8 cellular contexts compared by ENCODE assay signal in genomic region chr16:69386596-69386995, GRCh38. TPM values are rescaled to one million over a fixed set of nuclear protein-coding genes. Genes with fewer than 3 reads are reported as not detected.
DNase-seq lines count a peak whose midpoint lies in the region; ATAC-seq, FAIRE-seq and TF ChIP-seq lines count a peak whose summit lies in the region.

No MANE protein-coding gene starts in this region.

- H3K27ac ChIP-seq in HepG2 (ENCODE audit: extremely low read length, insufficient read depth, low read length) (no peak overlapping the region), right lobe of liver (no peak overlapping the region), hepatocyte (peak overlapping the region; percentile 76), uterus (peak overlapping the region; percentile 93 to 94)

- no peak for ATAC-seq in HepG2
- ATAC-seq in right lobe of liver: no peak
- ATAC-seq in T-cell (replicated peaks in 1 of 4): no peak
- no peak for ATAC-seq in HG02938 (IDR thresholded peaks at IDR 0.05; ENCODE audit: unreplicated experiment)

- H3K4me3 Mint-ChIP-seq in T-cell: peak overlapping the region; percentile 85 to 94 (median 89)
- no peak overlapping the region for H3K4me3 Mint-ChIP-seq in endothelial cell (ENCODE audit: unreplicated experiment)

- no peaks in the 10 kb centered on the region for H4K20me1 ChIP-seq in HepG2 (ENCODE audit: insufficient read depth, low read length)
- no peaks in the 10 kb centered on the region for H4K20me1 ChIP-seq in hepatocyte (ENCODE audit: insufficient read depth, poor library complexity, severe bottlenecking)

- H3K9me3 ChIP-seq in HepG2 (ENCODE audit: low read length): no peaks in the 10 kb centered on the region
- no peaks in the 10 kb centered on the region for H3K9me3 ChIP-seq in right lobe of liver
- no peaks in the 10 kb centered on the region for H3K9me3 ChIP-seq in hepatocyte (ENCODE audit: low read depth)
- H3K9me3 ChIP-seq in uterus: no peaks in the 10 kb centered on the region

- no peak for TF ChIP-seq CTCF in HepG2 (CRISPR knock-in tag; IDR thresholded peaks at IDR 0.05)
- no peak for TF ChIP-seq CTCF in right lobe of liver (IDR thresholded peaks at IDR 0.05)
- no peak for TF ChIP-seq CTCF in hepatocyte (IDR thresholded peaks at IDR 0.05; ENCODE audit: poor library complexity)
- TF ChIP-seq CTCF in uterus (IDR thresholded peaks at IDR 0.05): no peak
- TF ChIP-seq CTCF in endothelial cell (IDR thresholded peaks at IDR 0.05; ENCODE audit: unreplicated experiment): no peak

- intact Hi-C loops in HepG2 (cut with micrococcal nuclease; ENCODE audit: unreplicated experiment) (loop anchor here (5.0 kb wide), 1 partner anchor 34 kb away; the partner anchor contains the start of gene TMED6), right lobe of liver (cut with DNase I) (no loop called here), uterus (cut with DNase I; ENCODE audit: low total_unique reads) (no loop called here)

- no peak for FAIRE-seq in HepG2 (lab: Jason Lieb, UNC)

- BruUV-seq in HepG2 (replicated peaks; lab: Mats Ljungman, UMichigan): no TSS peak

- peaks cover 31 to 39% (median 32%) of the 10 kb centered on the region in 3 donors for H3K4me1 Mint-ChIP-seq in T-cell
- H3K4me1 Mint-ChIP-seq in endothelial cell (ENCODE audit: unreplicated experiment): peaks cover 15% of the 10 kb centered on the region

- peaks cover 4 to 18% of the 10 kb centered on the region in 2 experiments for H3K36me3 ChIP-seq in HepG2 (replicated peaks in 1 of 2; ENCODE audit: control insufficient read depth in 1 of 2, insufficient read depth in 2 of 2, low read length in 2 of 2)
- peaks cover 0 to 22% (median 5%) of the 10 kb centered on the region in 4 donors for H3K36me3 ChIP-seq in right lobe of liver
- no peaks in the 10 kb centered on the region for H3K36me3 ChIP-seq in hepatocyte (replicated peaks; ENCODE audit: insufficient read depth, low read depth)
- no peaks in the 10 kb centered on the region for H3K36me3 ChIP-seq in uterus

- no peaks in the 10 kb centered on the region for H3K9me2 ChIP-seq in hepatocyte (replicated peaks; ENCODE audit: insufficient read depth)

- peak overlapping the region; percentile 93 to 97 for H3K27ac Mint-ChIP-seq in T-cell
- no peak overlapping the region for H3K27ac Mint-ChIP-seq in endothelial cell (ENCODE audit: unreplicated experiment)

- H3K36me3 Mint-ChIP-seq in T-cell (peaks cover 19% of the 10 kb centered on the region), endothelial cell (ENCODE audit: low read depth, unreplicated experiment) (peaks cover 14% of the 10 kb centered on the region)

- H3K27me3 Mint-ChIP-seq in T-cell: no peaks in the 10 kb centered on the region
- H3K27me3 Mint-ChIP-seq in endothelial cell (ENCODE audit: unreplicated experiment): peaks cover 2% of the 10 kb centered on the region

- H3K27me3 ChIP-seq in HepG2 (ENCODE audit: control insufficient read depth in 1 of 2, insufficient read depth in 2 of 2, low read length in 2 of 2) (no peaks in the 10 kb centered on the region; a peak in 2 of 5 replicates), right lobe of liver (no peaks in the 10 kb centered on the region), hepatocyte (no peaks in the 10 kb centered on the region), uterus (no peaks in the 10 kb centered on the region)

- 97% methylated on average over 1 of the region's 1 CpG for WGBS in HepG2 (ENCODE audit: low lambda C conversion rate)
- 100% methylated on average over 1 of the region's 1 CpG for WGBS in right lobe of liver (ENCODE audit: insufficient coverage, low coverage, low lambda C conversion rate, missing lambda C conversion rate)
- 93% methylated on average over 1 of the region's 1 CpG for WGBS in hepatocyte (ENCODE audit: low lambda C conversion rate, missing lambda C conversion rate)

- H2AFZ ChIP-seq in HepG2 (ENCODE audit: low read length) (no peak overlapping the region), hepatocyte (peak overlapping the region; percentile 85)

- H3K4me2 ChIP-seq in HepG2 (ENCODE audit: low read depth, low read length): peak overlapping the region; percentile 59
- H3K4me2 ChIP-seq in hepatocyte: peak overlapping the region; percentile 68

- H3K9me3 Mint-ChIP-seq in T-cell (no peaks in the 10 kb centered on the region), endothelial cell (ENCODE audit: unreplicated experiment) (no peaks in the 10 kb centered on the region)

- CTCF ChIA-PET in HepG2 (lab: Yijun Ruan, JAX; ENCODE audit: low intra/inter-chr PET ratio, low total read pairs): no interaction called here
- CTCF ChIA-PET in T-cell (lab: Charles Lee): interaction anchor here in 1 of 2 donors (0.8 to 1.2 kb wide), 2 partner anchors 9 to 10 kb away, joined by 3 to 4 read pairs; no protein-coding TSS in a partner anchor

- H3K4me1 ChIP-seq in HepG2 (ENCODE audit: insufficient read depth, low read length): peaks cover 37% of the 10 kb centered on the region
- peaks cover 0 to 4% (median 2%) of the 10 kb centered on the region in 4 donors for H3K4me1 ChIP-seq in right lobe of liver
- H3K4me1 ChIP-seq in hepatocyte (ENCODE audit: insufficient read depth): peaks cover 12% of the 10 kb centered on the region
- H3K4me1 ChIP-seq in uterus: no peaks in the 10 kb centered on the region

- in situ Hi-C loops in HepG2 (cut with HindIII; ENCODE audit: extremely low pct_ligation_motif_present, low pct_unique_long_range_greater_than_20kb): no loop called here

- no peak overlapping the region for H3K9ac ChIP-seq in HepG2 (ENCODE audit: insufficient read depth, low read depth, low read length)

- POLR2A ChIA-PET in HepG2 (lab: Yijun Ruan, JAX): interaction anchor here (0.6 to 3.3 kb wide), 3 partner anchors 10 to 484 kb away, joined by 3 to 16 read pairs (median 3); partner anchors contain the start of gene NOB1
- POLR2A ChIA-PET in T-cell (lab: Charles Lee): no interaction called here

- TF ChIP-seq RAD21 in HepG2 (CRISPR knock-in tag; IDR thresholded peaks at IDR 0.05): no peak

- no peak for DNase-seq in HepG2 (ENCODE audit: low spot score)
- DNase-seq in right lobe of liver: no peak
- no peak for DNase-seq in T-cell
- DNase-seq in hepatocyte (ENCODE audit: low spot score): no peak
- DNase-seq in uterus: no peak
- DNase-seq in endothelial cell (ENCODE audit: low spot score): no peak
- no peak for DNase-seq in NOMO-1 treated with dmso at 0.1 percent for 144 hours (lab: John Stamatoyannopoulos, UW; ENCODE audit: unreplicated experiment)

- no peak for TF ChIP-seq EP300 in HepG2 (IDR thresholded peaks at IDR 0.05; ENCODE audit: low read depth in 2 of 2, low read length in 2 of 2)
- TF ChIP-seq EP300 in HepG2 (CRISPR knock-in tag; IDR thresholded peaks at IDR 0.05; ENCODE audit: borderline replicate concordance): no peak

- H3K4me3 ChIP-seq in HepG2 (replicated peaks in 1 of 3; ENCODE audit: insufficient read depth in 1 of 3, low read depth in 2 of 3, low read length in 3 of 3) (no peak overlapping the region), right lobe of liver (no peak overlapping the region), hepatocyte (no peak overlapping the region), uterus (peak overlapping the region in 1 of 2 donors; percentile 91)

- peaks cover 41% of the 10 kb centered on the region for H3K79me2 ChIP-seq in HepG2 (ENCODE audit: insufficient read depth, low read length)
- H3K79me2 ChIP-seq in hepatocyte: peaks cover 41% of the 10 kb centered on the region

- TF ChIP-seq POLR2A in HepG2 (IDR thresholded peaks at IDR 0.05; ENCODE audit: insufficient read depth in 1 of 2, low read depth in 2 of 2, low read length in 2 of 2) (no peak), right lobe of liver (IDR thresholded peaks at IDR 0.05) (no peak), uterus (IDR thresholded peaks at IDR 0.05) (no peak)

RNA-seq across cellular contexts. Expression of gene TERF2, which starts 0.8 kb away (rescaled TPM):
- total RNA-seq in HepG2 (2016; rRNA removed; fragmentation: Illumina TruSeq; extraction: Trizol) (9.7 and 18.2 TPM in 2 replicates), right lobe of liver (10 to 100 TPM in 5 of 6 experiments, 1 to 10 TPM in 1; 9.6 to 14.5 (median 13.5) TPM), T-cell (10 to 100 TPM; 36.6 to 51.0 (median 47.3) TPM), hepatocyte (12.4 and 15.1 TPM in 2 replicates), uterus (10 to 100 TPM; 13.5 to 62.2 (median 27.1) TPM), endothelial cell (ENCODE audit: unreplicated experiment) (39.4 TPM)
- total RNA-seq in HepG2 (2016; cell fraction: cytosol; rRNA removed; fragmentation: Illumina TruSeq; extraction: Trizol; ENCODE audit: low read depth): 17.4 and 18.9 TPM in 2 replicates
- total RNA-seq in HepG2 (2016; cell fraction: insoluble cytoplasmic fraction; rRNA removed; fragmentation: Illumina TruSeq; extraction: Trizol): 12.3 and 15.9 TPM in 2 replicates
- total RNA-seq in HepG2 (2016; cell fraction: membrane; rRNA removed; fragmentation: Illumina TruSeq; extraction: Trizol): 10.9 and 11.1 TPM in 2 replicates
- 10.9 and 11.7 TPM in 2 replicates for total RNA-seq in HepG2 (2016; cell fraction: nucleus; rRNA removed; fragmentation: Illumina TruSeq; extraction: Trizol)
- polyA plus RNA-seq in HepG2 (2011; rRNA removed) (16.6 and 20.2 TPM in 2 replicates), hepatocyte (18.6 and 20.0 TPM in 2 replicates)
- 9.0 and 11.1 TPM in 2 replicates for polyA plus RNA-seq in HepG2 (2011; cell fraction: cytosol; rRNA removed)
- 10.9 and 12.7 TPM in 2 replicates for polyA plus RNA-seq in HepG2 (2011; cell fraction: nucleus; rRNA removed)
- polyA plus RNA-seq in HepG2 (2012): 21.6 and 23.0 TPM in 2 replicates
- polyA plus RNA-seq in HepG2 (2016; cell fraction: cytosol; fragmentation: Illumina TruSeq; extraction: Trizol; ENCODE audit: low read depth): 6.2 and 7.8 TPM in 2 replicates
- 38.1 and 39.2 TPM in 2 replicates for polyA plus RNA-seq in HepG2 (2016; cell fraction: insoluble cytoplasmic fraction; fragmentation: Illumina TruSeq; extraction: Trizol; ENCODE audit: low read depth)
- 11.5 and 14.4 TPM in 2 replicates for polyA plus RNA-seq in HepG2 (2016; cell fraction: membrane; fragmentation: Illumina TruSeq; extraction: Trizol; ENCODE audit: low read depth)
- polyA plus RNA-seq in HepG2 (2016; cell fraction: nucleus; fragmentation: Illumina TruSeq; extraction: Trizol; ENCODE audit: insufficient read depth, low read depth): 37.2 and 38.8 TPM in 2 replicates
- 24.0 and 33.0 TPM in 2 replicates for polyA minus RNA-seq in HepG2 (2011; rRNA and poly(A)+ RNA removed; ENCODE audit: low replicate concordance)
- 25.9 and 27.6 TPM in 2 replicates for polyA minus RNA-seq in HepG2 (2011; cell fraction: cytosol; rRNA and poly(A)+ RNA removed)
- polyA minus RNA-seq in HepG2 (2011; cell fraction: nucleus; rRNA and poly(A)+ RNA removed): 28.1 and 31.1 TPM in 2 replicates

RNA-seq across cellular contexts. Expression of gene TMED6, which starts 35.0 kb away (rescaled TPM):
- 6.4 and 14.4 TPM in 2 replicates for total RNA-seq in HepG2 (2016; rRNA removed; fragmentation: Illumina TruSeq; extraction: Trizol)
- total RNA-seq in HepG2 (2016; cell fraction: cytosol; rRNA removed; fragmentation: Illumina TruSeq; extraction: Trizol; ENCODE audit: low read depth): 2.9 and 4.8 TPM in 2 replicates
- total RNA-seq in HepG2 (2016; cell fraction: insoluble cytoplasmic fraction; rRNA removed; fragmentation: Illumina TruSeq; extraction: Trizol): 9.7 and 13.1 TPM in 2 replicates
- 4.0 and 4.4 TPM in 2 replicates for total RNA-seq in HepG2 (2016; cell fraction: membrane; rRNA removed; fragmentation: Illumina TruSeq; extraction: Trizol)
- 9.6 and 11.2 TPM in 2 replicates for total RNA-seq in HepG2 (2016; cell fraction: nucleus; rRNA removed; fragmentation: Illumina TruSeq; extraction: Trizol)
- 9.8 and 10.5 TPM in 2 replicates for polyA plus RNA-seq in HepG2 (2011; rRNA removed)
- polyA plus RNA-seq in HepG2 (2011; cell fraction: cytosol; rRNA removed): 8.0 and 12.8 TPM in 2 replicates
- polyA plus RNA-seq in HepG2 (2011; cell fraction: nucleus; rRNA removed): 3.0 and 4.5 TPM in 2 replicates
- polyA plus RNA-seq in HepG2 (2012): 6.0 and 10.3 TPM in 2 replicates
- 3.8 and 4.3 TPM in 2 replicates for polyA plus RNA-seq in HepG2 (2016; cell fraction: cytosol; fragmentation: Illumina TruSeq; extraction: Trizol; ENCODE audit: low read depth)
- 7.5 and 10.5 TPM in 2 replicates for polyA plus RNA-seq in HepG2 (2016; cell fraction: insoluble cytoplasmic fraction; fragmentation: Illumina TruSeq; extraction: Trizol; ENCODE audit: low read depth)
- polyA plus RNA-seq in HepG2 (2016; cell fraction: membrane; fragmentation: Illumina TruSeq; extraction: Trizol; ENCODE audit: low read depth): 3.5 and 4.2 TPM in 2 replicates
- 17.8 and 20.3 TPM in 2 replicates for polyA plus RNA-seq in HepG2 (2016; cell fraction: nucleus; fragmentation: Illumina TruSeq; extraction: Trizol; ENCODE audit: insufficient read depth, low read depth)
- polyA minus RNA-seq in HepG2 (2011; rRNA and poly(A)+ RNA removed; ENCODE audit: low replicate concordance): 1.3 and 10.3 TPM in 2 replicates
- 1.6 and 2.7 TPM in 2 replicates for polyA minus RNA-seq in HepG2 (2011; cell fraction: cytosol; rRNA and poly(A)+ RNA removed)
- 6.2 and 6.7 TPM in 2 replicates for polyA minus RNA-seq in HepG2 (2011; cell fraction: nucleus; rRNA and poly(A)+ RNA removed)
- 1 to 10 TPM; 1.6 to 9.9 (median 2.6) TPM for total RNA-seq in right lobe of liver
- total RNA-seq in T-cell: 1 to 10 TPM; 2.6 to 4.6 (median 3.0) TPM
- total RNA-seq in hepatocyte: 1.9 and 4.6 TPM in 2 replicates
- polyA plus RNA-seq in hepatocyte: 3.1 and 4.3 TPM in 2 replicates
- under 1 TPM in 1 of 4 donors, not detected in 3; 0.98 TPM for total RNA-seq in uterus
- 1.2 TPM for total RNA-seq in endothelial cell (ENCODE audit: unreplicated experiment)

RNA-seq across cellular contexts. Expression of gene CYB5B, which starts 37.8 kb away (rescaled TPM):
- total RNA-seq in HepG2 (2016; rRNA removed; fragmentation: Illumina TruSeq; extraction: Trizol) (432 and 638 TPM in 2 replicates), right lobe of liver (10 to 100 TPM; 19.1 to 42.1 (median 30.5) TPM), T-cell (10 to 100 TPM; 42.9 to 62.0 (median 54.4) TPM), hepatocyte (60.5 and 70.8 TPM in 2 replicates), uterus (10 to 100 TPM; 24.1 to 70.3 (median 57.6) TPM), endothelial cell (ENCODE audit: unreplicated experiment) (120 TPM)
- total RNA-seq in HepG2 (2016; cell fraction: cytosol; rRNA removed; fragmentation: Illumina TruSeq; extraction: Trizol; ENCODE audit: low read depth): 65.6 and 75.3 TPM in 2 replicates
- 436 and 657 TPM in 2 replicates for total RNA-seq in HepG2 (2016; cell fraction: insoluble cytoplasmic fraction; rRNA removed; fragmentation: Illumina TruSeq; extraction: Trizol)
- total RNA-seq in HepG2 (2016; cell fraction: membrane; rRNA removed; fragmentation: Illumina TruSeq; extraction: Trizol): 216 TPM in 2 replicates
- 130 and 153 TPM in 2 replicates for total RNA-seq in HepG2 (2016; cell fraction: nucleus; rRNA removed; fragmentation: Illumina TruSeq; extraction: Trizol)
- polyA plus RNA-seq in HepG2 (2011; rRNA removed) (207 and 234 TPM in 2 replicates), hepatocyte (116 and 136 TPM in 2 replicates)
- 139 and 166 TPM in 2 replicates for polyA plus RNA-seq in HepG2 (2011; cell fraction: cytosol; rRNA removed)
- polyA plus RNA-seq in HepG2 (2011; cell fraction: nucleus; rRNA removed): 47.1 and 59.8 TPM in 2 replicates
- polyA plus RNA-seq in HepG2 (2012): 126 and 167 TPM in 2 replicates
- polyA plus RNA-seq in HepG2 (2016; cell fraction: cytosol; fragmentation: Illumina TruSeq; extraction: Trizol; ENCODE audit: low read depth): 67.1 and 71.7 TPM in 2 replicates
- 674 and 738 TPM in 2 replicates for polyA plus RNA-seq in HepG2 (2016; cell fraction: insoluble cytoplasmic fraction; fragmentation: Illumina TruSeq; extraction: Trizol; ENCODE audit: low read depth)
- polyA plus RNA-seq in HepG2 (2016; cell fraction: membrane; fragmentation: Illumina TruSeq; extraction: Trizol; ENCODE audit: low read depth): 166 and 175 TPM in 2 replicates
- 241 and 258 TPM in 2 replicates for polyA plus RNA-seq in HepG2 (2016; cell fraction: nucleus; fragmentation: Illumina TruSeq; extraction: Trizol; ENCODE audit: insufficient read depth, low read depth)
- polyA minus RNA-seq in HepG2 (2011; rRNA and poly(A)+ RNA removed; ENCODE audit: low replicate concordance): 211 and 254 TPM in 2 replicates
- polyA minus RNA-seq in HepG2 (2011; cell fraction: cytosol; rRNA and poly(A)+ RNA removed): 91.9 and 119 TPM in 2 replicates
- 108 and 125 TPM in 2 replicates for polyA minus RNA-seq in HepG2 (2011; cell fraction: nucleus; rRNA and poly(A)+ RNA removed)

RNA-seq across cellular contexts. Expression of gene NIP7, which starts 47.0 kb away (rescaled TPM):
- total RNA-seq in HepG2 (2016; rRNA removed; fragmentation: Illumina TruSeq; extraction: Trizol) (114 and 144 TPM in 2 replicates), right lobe of liver (10 to 100 TPM in 3 of 6 experiments, 1 to 10 TPM in 3; 6.9 to 11.3 (median 9.4) TPM), T-cell (10 to 100 TPM; 23.7 to 32.9 (median 29.6) TPM), hepatocyte (19.5 and 20.9 TPM in 2 replicates), uterus (10 to 100 TPM in 3 of 4 donors, 1 to 10 TPM in 1; 6.2 to 21.7 (median 16.9) TPM), endothelial cell (ENCODE audit: unreplicated experiment) (34.4 TPM)
- total RNA-seq in HepG2 (2016; cell fraction: cytosol; rRNA removed; fragmentation: Illumina TruSeq; extraction: Trizol; ENCODE audit: low read depth): 18.2 and 22.3 TPM in 2 replicates
- 111 and 158 TPM in 2 replicates for total RNA-seq in HepG2 (2016; cell fraction: insoluble cytoplasmic fraction; rRNA removed; fragmentation: Illumina TruSeq; extraction: Trizol)
- 44.6 and 49.9 TPM in 2 replicates for total RNA-seq in HepG2 (2016; cell fraction: membrane; rRNA removed; fragmentation: Illumina TruSeq; extraction: Trizol)
- total RNA-seq in HepG2 (2016; cell fraction: nucleus; rRNA removed; fragmentation: Illumina TruSeq; extraction: Trizol): 41.5 and 45.6 TPM in 2 replicates
- polyA plus RNA-seq in HepG2 (2011; rRNA removed) (14.0 and 15.3 TPM in 2 replicates), hepatocyte (20.9 and 23.5 TPM in 2 replicates)
- polyA plus RNA-seq in HepG2 (2011; cell fraction: cytosol; rRNA removed): 14.2 and 20.2 TPM in 2 replicates
- 6.7 and 10.3 TPM in 2 replicates for polyA plus RNA-seq in HepG2 (2011; cell fraction: nucleus; rRNA removed)
- polyA plus RNA-seq in HepG2 (2012): 36.0 and 46.6 TPM in 2 replicates
- polyA plus RNA-seq in HepG2 (2016; cell fraction: cytosol; fragmentation: Illumina TruSeq; extraction: Trizol; ENCODE audit: low read depth): 8.3 and 9.9 TPM in 2 replicates
- polyA plus RNA-seq in HepG2 (2016; cell fraction: insoluble cytoplasmic fraction; fragmentation: Illumina TruSeq; extraction: Trizol; ENCODE audit: low read depth): 140 and 161 TPM in 2 replicates
- polyA plus RNA-seq in HepG2 (2016; cell fraction: membrane; fragmentation: Illumina TruSeq; extraction: Trizol; ENCODE audit: low read depth): 25.6 and 25.8 TPM in 2 replicates
- 69.5 and 74.1 TPM in 2 replicates for polyA plus RNA-seq in HepG2 (2016; cell fraction: nucleus; fragmentation: Illumina TruSeq; extraction: Trizol; ENCODE audit: insufficient read depth, low read depth)
- polyA minus RNA-seq in HepG2 (2011; rRNA and poly(A)+ RNA removed; ENCODE audit: low replicate concordance): 18.1 and 22.6 TPM in 2 replicates
- 14.7 and 15.0 TPM in 2 replicates for polyA minus RNA-seq in HepG2 (2011; cell fraction: cytosol; rRNA and poly(A)+ RNA removed)
- 21.9 and 26.0 TPM in 2 replicates for polyA minus RNA-seq in HepG2 (2011; cell fraction: nucleus; rRNA and poly(A)+ RNA removed)

RNA-seq across cellular contexts. Expression of gene COG8, which starts 47.2 kb away (rescaled TPM):
- total RNA-seq in HepG2 (2016; rRNA removed; fragmentation: Illumina TruSeq; extraction: Trizol) (52.1 and 55.3 TPM in 2 replicates), right lobe of liver (10 to 100 TPM; 16.0 to 35.5 (median 25.3) TPM), T-cell (10 to 100 TPM; 31.2 to 70.4 (median 59.8) TPM), hepatocyte (41.5 and 47.2 TPM in 2 replicates), uterus (10 to 100 TPM; 39.4 to 58.8 (median 43.0) TPM), endothelial cell (ENCODE audit: unreplicated experiment) (33.1 TPM)
- 10.7 and 10.9 TPM in 2 replicates for total RNA-seq in HepG2 (2016; cell fraction: cytosol; rRNA removed; fragmentation: Illumina TruSeq; extraction: Trizol; ENCODE audit: low read depth)
- total RNA-seq in HepG2 (2016; cell fraction: insoluble cytoplasmic fraction; rRNA removed; fragmentation: Illumina TruSeq; extraction: Trizol): 51.4 and 55.0 TPM in 2 replicates
- 19.3 and 21.7 TPM in 2 replicates for total RNA-seq in HepG2 (2016; cell fraction: membrane; rRNA removed; fragmentation: Illumina TruSeq; extraction: Trizol)
- total RNA-seq in HepG2 (2016; cell fraction: nucleus; rRNA removed; fragmentation: Illumina TruSeq; extraction: Trizol): 36.9 and 39.9 TPM in 2 replicates
- polyA plus RNA-seq in HepG2 (2011; rRNA removed) (45.5 and 53.9 TPM in 2 replicates), hepatocyte (30.2 and 34.6 TPM in 2 replicates)
- 41.6 and 42.2 TPM in 2 replicates for polyA plus RNA-seq in HepG2 (2011; cell fraction: cytosol; rRNA removed)
- 54.2 and 55.8 TPM in 2 replicates for polyA plus RNA-seq in HepG2 (2011; cell fraction: nucleus; rRNA removed)
- 25.6 and 25.8 TPM in 2 replicates for polyA plus RNA-seq in HepG2 (2012)
- 4.5 and 4.6 TPM in 2 replicates for polyA plus RNA-seq in HepG2 (2016; cell fraction: cytosol; fragmentation: Illumina TruSeq; extraction: Trizol; ENCODE audit: low read depth)
- 43.6 and 45.3 TPM in 2 replicates for polyA plus RNA-seq in HepG2 (2016; cell fraction: insoluble cytoplasmic fraction; fragmentation: Illumina TruSeq; extraction: Trizol; ENCODE audit: low read depth)
- polyA plus RNA-seq in HepG2 (2016; cell fraction: membrane; fragmentation: Illumina TruSeq; extraction: Trizol; ENCODE audit: low read depth): 8.1 and 10.3 TPM in 2 replicates
- 58.0 and 62.4 TPM in 2 replicates for polyA plus RNA-seq in HepG2 (2016; cell fraction: nucleus; fragmentation: Illumina TruSeq; extraction: Trizol; ENCODE audit: insufficient read depth, low read depth)
- 107 and 148 TPM in 2 replicates for polyA minus RNA-seq in HepG2 (2011; rRNA and poly(A)+ RNA removed; ENCODE audit: low replicate concordance)
- polyA minus RNA-seq in HepG2 (2011; cell fraction: cytosol; rRNA and poly(A)+ RNA removed): 58.2 and 58.3 TPM in 2 replicates
- 63.6 and 70.5 TPM in 2 replicates for polyA minus RNA-seq in HepG2 (2011; cell fraction: nucleus; rRNA and poly(A)+ RNA removed)

Comparison
In these comparisons a context has a peak if more than half of its experiments do, and no peak if none do; other contexts are left out.
1. H3K27ac ChIP-seq: peak in hepatocyte (single experiment) and uterus (2 of 2); none in HepG2 (single experiment) and right lobe of liver (0 of 3).